12 cellular contexts compared by ENCODE assay signal in genomic region chr17:75765981-75766380, GRCh38. TPM values are rescaled to one million over a fixed set of nuclear protein-coding genes. Genes with fewer than 3 reads are reported as not detected.
DNase-seq lines count a peak whose midpoint lies in the region; ATAC-seq and TF ChIP-seq lines count a peak whose summit lies in the region.
"Had no signal": no experiment of that assay in that cellular context is flagged by ENCODE, and none has a peak within 500 bp of the region (broad histone marks: within the 10 kb centered on the region; RNA-seq: fewer than 3 reads in every experiment).

No MANE protein-coding gene starts in this region.

- DNase-seq in left ventricle myocardium superior = peak; percentile 23
- DNase-seq in Right ventricle myocardium superior = no peak
- DNase-seq in dorsolateral prefrontal cortex = no peak
- no peak for DNase-seq in SHP77 (lab: John Stamatoyannopoulos, UW)
- no peak for DNase-seq in NCI-H82 (lab: John Stamatoyannopoulos, UW)
- DNase-seq in KG1 (lab: John Stamatoyannopoulos, UW) = no peak
- DNase-seq: activated CD4-positive, CD25-positive, alpha-beta regulatory T cell; activated T-cell treated with anti-CD3 and anti-CD28 coated beads, Interleukin-2, amount 50 U/mL, for 24 hours; midbrain had no signal

- H3K27me3 ChIP-seq in dorsolateral prefrontal cortex = no peaks in the 10 kb centered on the region

- peak overlapping the region; percentile 56 to 73 (median 61) for H3K4me3 Mint-ChIP-seq in nephron

- H3K9me3 Mint-ChIP-seq in nephron = no peaks in the 10 kb centered on the region
- H3K9me3 Mint-ChIP-seq: activated T-cell treated with anti-CD3 and anti-CD28 coated beads, Interleukin-2, amount 50 U/mL, for 24 hours; CD14-positive monocyte had no signal

- H3K4me3 ChIP-seq in dorsolateral prefrontal cortex = no peak overlapping the region

- intact Hi-C loops in left ventricle myocardium superior (cut with micrococcal nuclease) (no loop called here), Right ventricle myocardium superior (cut with DNase I) (no loop called here), dorsolateral prefrontal cortex (cut with DNase I) (no loop called here)

- H3K27me3 Mint-ChIP-seq in nephron (ENCODE audit: low read depth) = no peaks in the 10 kb centered on the region
- H3K27me3 Mint-ChIP-seq: activated T-cell treated with anti-CD3 and anti-CD28 coated beads, Interleukin-2, amount 50 U/mL, for 24 hours had no signal

- peaks cover 6% of the 10 kb centered on the region for H3K4me1 Mint-ChIP-seq in nephron

- no peak for TF ChIP-seq CTCF in dorsolateral prefrontal cortex (IDR thresholded peaks at IDR 0.05 in 54 of 56, conservative IDR thresholded peaks at IDR 0.05 in 2 of 56; ENCODE audit: low read depth in 1 of 56, partially characterized antibody in 56 of 56)
- no peak for TF ChIP-seq CTCF in nephron (IDR thresholded peaks at IDR 0.05; ENCODE audit: unreplicated experiment in 3 of 3)

- H3K36me3 Mint-ChIP-seq in nephron (ENCODE audit: low read depth) = no peaks in the 10 kb centered on the region

- peak overlapping the region in 2 of 3 experiments; percentile 42 to 68 for H3K27ac Mint-ChIP-seq in nephron

- ATAC-seq in left ventricle myocardium superior = no peak
- no peak for ATAC-seq in Right ventricle myocardium superior (ENCODE audit: poor library complexity)
- no peak for ATAC-seq in GM18511 (IDR thresholded peaks at IDR 0.05; ENCODE audit: unreplicated experiment)

- peak overlapping the region in 35 of 59 donors; percentile 1 to 97 (median 92) for H3K27ac ChIP-seq in dorsolateral prefrontal cortex

RNA-seq across cellular contexts. Expression of gene GALK1, which starts 1.0 kb away (rescaled TPM):
- total RNA-seq in left ventricle myocardium superior (20.2 TPM), Right ventricle myocardium superior (23.3 TPM), dorsolateral prefrontal cortex (10 to 100 TPM in 114 of 120 experiments, 1 to 10 TPM in 6; 6.0 to 32.0 (median 16.1) TPM)

RNA-seq across cellular contexts. Expression of gene UNK, which starts 18.6 kb away (rescaled TPM):
- total RNA-seq in left ventricle myocardium superior (14.8 TPM), Right ventricle myocardium superior (14.3 TPM), dorsolateral prefrontal cortex (10 to 100 TPM; 20.6 to 51.6 (median 29.4) TPM)

RNA-seq across cellular contexts. Expression of gene ITGB4, which starts 44.7 kb away (rescaled TPM):
- 8.8 TPM for total RNA-seq in left ventricle myocardium superior
- total RNA-seq in Right ventricle myocardium superior = 9.4 TPM
- total RNA-seq in dorsolateral prefrontal cortex = 100 to 1,000 TPM in 39 of 120 experiments, 10 to 100 TPM in 81; 27.8 to 292 (median 83.1) TPM
